Comparison of ENCODE assay signal across 8 cellular contexts in the genomic region with DNA sequence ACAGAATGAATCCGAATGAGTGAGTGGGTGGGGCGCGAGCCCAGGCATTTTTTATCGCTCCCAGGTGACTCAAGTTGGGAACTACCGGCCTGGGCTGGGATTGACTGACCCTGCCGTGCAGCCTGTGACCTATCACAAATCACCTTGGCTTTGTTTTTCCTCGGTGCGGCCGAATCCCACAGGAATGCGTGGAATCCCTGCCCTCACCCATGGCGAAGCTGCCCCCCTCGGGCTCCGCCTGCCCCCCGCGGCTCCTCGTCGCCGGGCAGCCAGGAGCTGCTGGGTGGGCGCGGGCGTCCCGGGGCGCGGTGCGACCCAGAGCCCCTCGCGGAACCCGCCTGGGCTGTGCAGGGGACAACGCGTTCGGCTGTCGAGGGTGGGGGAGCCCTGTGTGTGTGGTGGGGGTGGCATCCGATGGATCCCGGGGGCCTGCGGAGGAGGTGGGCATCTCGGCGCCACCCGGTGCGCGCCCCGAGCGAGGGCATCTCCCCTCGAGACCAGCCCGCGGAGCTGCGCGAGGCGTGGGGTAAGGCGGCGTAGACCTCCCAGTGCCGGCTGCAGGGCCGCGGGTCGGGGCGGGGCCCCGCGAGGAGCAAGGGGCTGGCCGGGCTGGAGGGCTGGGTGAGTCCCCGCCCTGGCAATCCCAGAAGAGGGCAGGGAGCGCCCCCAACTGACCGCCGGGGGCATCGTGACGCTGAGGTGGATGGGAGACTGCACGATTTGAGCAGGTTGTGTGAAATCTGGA. TPM values are rescaled to one million over a fixed set of nuclear protein-coding genes. Genes with fewer than 3 reads are reported as not detected.
A peak's percentile ranks its signal among the peaks of the same experiment; 100 is the strongest.
DNase-seq lines count a peak whose midpoint lies in the region; ATAC-seq and TF ChIP-seq lines count a peak whose summit lies in the region.

No MANE protein-coding gene starts in this region.

- H3K4me3 ChIP-seq in GM08714 (ENCODE audit: low read length) (peak overlapping the region; percentile 64; the same call in 1 of the 2 replicates), GM23338 (peak overlapping the region; percentile 55)

- H3F3A ChIP-seq in GM23338 (replicated peaks; ENCODE audit: low read depth) = peaks cover 10% of the 10 kb centered on the region; the same call in 1 of the 2 replicates

- no peaks in the 10 kb centered on the region for H3K27me3 ChIP-seq in GM23338 (ENCODE audit: insufficient read depth)

- peaks cover 27% of the 10 kb centered on the region for H3K9me3 Mint-ChIP-seq in GM23338

- H3K27ac Mint-ChIP-seq in GM23338 = peak overlapping the region; percentile 99

- DNase-seq in GM23338 (ENCODE audit: low spot score) (peak; percentile 95), SW 1271 (lab: John Stamatoyannopoulos, UW) (peak; percentile 42 to 67), amniotic stem cell (lab: John Stamatoyannopoulos, UW) (peak; percentile 57), hepatic stellate cell (ENCODE audit: low spot score) (peak; percentile 86), retina (peak; percentile 91), NCI-H446 treated with DMSO at 0.1 percent for 48 hours (lab: John Stamatoyannopoulos, UW) (no peak)

- H3K27ac ChIP-seq in GM23338 (ENCODE audit: low read depth) = peak overlapping the region; percentile 95

- H3K9me2 ChIP-seq in GM23338 (ENCODE audit: insufficient read depth) = no peaks in the 10 kb centered on the region

- H3K4me2 ChIP-seq in GM23338 = peak overlapping the region; percentile 83

- no peaks in the 10 kb centered on the region for H4K20me1 ChIP-seq in GM23338 (replicated peaks; ENCODE audit: insufficient read depth)

- no peaks in the 10 kb centered on the region for H3K79me2 ChIP-seq in GM23338 (replicated peaks; ENCODE audit: insufficient read depth)

- peak; percentile 83 to 93 for TF ChIP-seq CTCF in GM23338 (conservative IDR thresholded peaks at IDR 0.05; ENCODE audit: low read depth in 2 of 2)
- TF ChIP-seq CTCF in LNCAP (IDR thresholded peaks at IDR 0.05) = peak; percentile 51

- peak overlapping the region; percentile 70 for H3K4me3 Mint-ChIP-seq in GM23338

- ATAC-seq in GM23338 = peak; percentile 86

- peaks cover 37% of the 10 kb centered on the region for H3K4me1 ChIP-seq in GM23338 (ENCODE audit: insufficient read depth)

- peaks cover 48% of the 10 kb centered on the region for H3K4me1 Mint-ChIP-seq in GM23338

- H3K36me3 Mint-ChIP-seq in GM23338 (ENCODE audit: low read depth) = peaks cover 29% of the 10 kb centered on the region

- no peaks in the 10 kb centered on the region for H3K36me3 ChIP-seq in GM23338 (ENCODE audit: insufficient read depth)

- peaks cover 14% of the 10 kb centered on the region for H3K27me3 Mint-ChIP-seq in GM23338 (ENCODE audit: insufficient read depth, low read depth, poor library complexity)

- peak overlapping the region; percentile 72; the same call in 1 of the 2 replicates for H2AFZ ChIP-seq in GM23338

TF ChIP-seq in GM23338, 12 proteins besides CTCF, POLR2A, EP300 and RAD21:
- TF ChIP-seq ETS1 (IDR thresholded peaks at IDR 0.05) = no peak
- TF ChIP-seq JUNB (IDR thresholded peaks at IDR 0.05; ENCODE audit: unreplicated experiment) = no peak
- TF ChIP-seq CREB1 (CRISPR knock-in tag; IDR thresholded peaks at IDR 0.05; ENCODE audit: low read depth) = peak; percentile 67
- no peak for TF ChIP-seq EZH2phosphoT487 (IDR thresholded peaks at IDR 0.05; ENCODE audit: unreplicated experiment)
- no peak for TF ChIP-seq STAT1 (IDR thresholded peaks at IDR 0.05; ENCODE audit: unreplicated experiment)
- peak; percentile 62 for TF ChIP-seq POLR2AphosphoS5 (IDR thresholded peaks at IDR 0.05; ENCODE audit: low read depth)

RNA-seq across cellular contexts. Expression of gene B3GNT7, which starts 16.5 kb away (rescaled TPM):
- total RNA-seq in GM23338 (2014; rRNA removed; shearing (Covaris generic)) = 78.1 and 89.4 TPM in 2 replicates
- polyA plus RNA-seq in GM23338 (2016; fragmentation: Nextera tagmentation; extraction: Ambion mirVana) = 44.2 and 47.1 TPM in 2 replicates

RNA-seq across cellular contexts. Expression of gene NCL, which starts 52.2 kb away (rescaled TPM):
- total RNA-seq in GM23338 (2014; rRNA removed; shearing (Covaris generic)) = 439 and 678 TPM in 2 replicates
- polyA plus RNA-seq in GM23338 (2016; fragmentation: Nextera tagmentation; extraction: Ambion mirVana) = 2,192 and 2,269 TPM in 2 replicates
